Comparison of ENCODE assay signal across 1 cellular context in genomic region chr22:38163844-38164577, GRCh38.
TF ChIP-seq lines count a peak whose summit lies in the region.

No MANE protein-coding gene starts in this region.

TF ChIP-seq in HepG2, 621 proteins besides CTCF, POLR2A, EP300 and RAD21 (continued from another document and continues in another):
- TF ChIP-seq ZNF646 (CRISPR knock-in tag; IDR thresholded peaks at IDR 0.05) (no peak), KDM5A (IDR thresholded peaks at IDR 0.05; ENCODE audit: borderline replicate concordance, low read length) (no peak), ZNF75D (CRISPR knock-in tag; IDR thresholded peaks at IDR 0.05; ENCODE audit: borderline replicate concordance) (no peak), ZNF577 (CRISPR knock-in tag; IDR thresholded peaks at IDR 0.05; ENCODE audit: borderline replicate concordance, low read depth) (no peak), ZNF362 (CRISPR knock-in tag; IDR thresholded peaks at IDR 0.05; ENCODE audit: borderline replicate concordance) (no peak), ZNF101 (CRISPR knock-in tag; IDR thresholded peaks at IDR 0.05; ENCODE audit: borderline replicate concordance, low read depth) (no peak), RXRB (CRISPR knock-in tag; IDR thresholded peaks at IDR 0.05; ENCODE audit: borderline replicate concordance) (peak; percentile 56), ZNF18 (CRISPR knock-in tag; IDR thresholded peaks at IDR 0.05; ENCODE audit: insufficient replicate concordance) (no peak), ZNF367 (CRISPR knock-in tag; IDR thresholded peaks at IDR 0.05; ENCODE audit: borderline replicate concordance) (no peak), AKAP8 (CRISPR knock-in tag; IDR thresholded peaks at IDR 0.05) (no peak), MIXL1 (CRISPR knock-in tag; IDR thresholded peaks at IDR 0.05) (no peak), ELF1 (CRISPR knock-in tag; IDR thresholded peaks at IDR 0.05) (no peak; the same call in 1 of the 2 replicates), ZNF446 (CRISPR knock-in tag; IDR thresholded peaks at IDR 0.05) (no peak), ZNF782 (CRISPR knock-in tag; IDR thresholded peaks at IDR 0.05; ENCODE audit: borderline replicate concordance) (0 out of 2 replicates have a peak, but pooled peaks have one; percentile 6), SP1 (IDR thresholded peaks at IDR 0.05) (no peak), SP1 (CRISPR knock-in tag; IDR thresholded peaks at IDR 0.05) (no peak), JUND (CRISPR knock-in tag; IDR thresholded peaks at IDR 0.05) (0 out of 2 replicates have a peak, but pooled peaks have one; percentile 16), KMT2A (CRISPR knock-in tag; IDR thresholded peaks at IDR 0.05) (no peak), CSRNP2 (CRISPR knock-in tag; conservative IDR thresholded peaks at IDR 0.05; ENCODE audit: low read depth) (no peak), ZNF777 (CRISPR knock-in tag; IDR thresholded peaks at IDR 0.05) (no peak), ZBTB10 (CRISPR knock-in tag; IDR thresholded peaks at IDR 0.05; ENCODE audit: borderline replicate concordance) (no peak), RXRA (CRISPR knock-in tag; IDR thresholded peaks at IDR 0.05) (peak; percentile 52; the same call in 1 of the 2 replicates), SP2 (CRISPR knock-in tag; IDR thresholded peaks at IDR 0.05) (no peak), ZNF263 (CRISPR knock-in tag; IDR thresholded peaks at IDR 0.05) (no peak; the same call in 1 of the 2 replicates), MTERF4 (CRISPR knock-in tag; IDR thresholded peaks at IDR 0.05) (no peak), SOX13 (IDR thresholded peaks at IDR 0.05) (no peak), SOX13 (CRISPR knock-in tag; conservative IDR thresholded peaks at IDR 0.05 in 1 of 2, IDR thresholded peaks at IDR 0.05 in 1 of 2) (peak in 1 of 2 experiments; percentile 68; a peak in 2 of 4 replicates)
- TF ChIP-seq, protein P1, sequence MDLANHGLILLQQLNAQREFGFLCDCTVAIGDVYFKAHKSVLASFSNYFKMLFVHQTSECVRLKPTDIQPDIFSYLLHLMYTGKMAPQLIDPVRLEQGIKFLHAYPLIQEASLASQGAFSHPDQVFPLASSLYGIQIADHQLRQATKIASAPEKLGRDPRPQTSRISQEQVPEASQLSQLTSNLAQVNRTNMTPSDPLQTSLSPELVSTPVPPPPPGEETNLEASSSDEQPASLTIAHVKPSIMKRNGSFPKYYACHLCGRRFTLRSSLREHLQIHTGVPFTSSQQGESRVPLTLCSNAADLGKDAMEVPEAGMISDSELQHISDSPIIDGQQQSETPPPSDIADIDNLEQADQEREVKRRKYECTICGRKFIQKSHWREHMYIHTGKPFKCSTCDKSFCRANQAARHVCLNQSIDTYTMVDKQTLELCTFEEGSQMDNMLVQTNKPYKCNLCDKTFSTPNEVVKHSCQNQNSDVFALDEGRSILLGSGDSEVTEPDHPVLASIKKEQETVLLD (CRISPR knock-in tag; IDR thresholded peaks at IDR 0.05; ENCODE audit: low read depth) = no peak
- TF ChIP-seq, protein P2, sequence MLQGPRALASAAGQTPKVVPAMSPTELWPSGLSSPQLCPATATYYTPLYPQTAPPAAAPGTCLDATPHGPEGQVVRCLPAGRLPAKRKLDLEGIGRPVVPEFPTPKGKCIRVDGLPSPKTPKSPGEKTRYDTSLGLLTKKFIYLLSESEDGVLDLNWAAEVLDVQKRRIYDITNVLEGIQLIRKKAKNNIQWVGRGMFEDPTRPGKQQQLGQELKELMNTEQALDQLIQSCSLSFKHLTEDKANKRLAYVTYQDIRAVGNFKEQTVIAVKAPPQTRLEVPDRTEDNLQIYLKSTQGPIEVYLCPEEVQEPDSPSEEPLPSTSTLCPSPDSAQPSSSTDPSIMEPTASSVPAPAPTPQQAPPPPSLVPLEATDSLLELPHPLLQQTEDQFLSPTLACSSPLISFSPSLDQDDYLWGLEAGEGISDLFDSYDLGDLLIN (CRISPR knock-in tag; IDR thresholded peaks at IDR 0.05; ENCODE audit: borderline replicate concordance) = no peak
- TF ChIP-seq, protein P3, sequence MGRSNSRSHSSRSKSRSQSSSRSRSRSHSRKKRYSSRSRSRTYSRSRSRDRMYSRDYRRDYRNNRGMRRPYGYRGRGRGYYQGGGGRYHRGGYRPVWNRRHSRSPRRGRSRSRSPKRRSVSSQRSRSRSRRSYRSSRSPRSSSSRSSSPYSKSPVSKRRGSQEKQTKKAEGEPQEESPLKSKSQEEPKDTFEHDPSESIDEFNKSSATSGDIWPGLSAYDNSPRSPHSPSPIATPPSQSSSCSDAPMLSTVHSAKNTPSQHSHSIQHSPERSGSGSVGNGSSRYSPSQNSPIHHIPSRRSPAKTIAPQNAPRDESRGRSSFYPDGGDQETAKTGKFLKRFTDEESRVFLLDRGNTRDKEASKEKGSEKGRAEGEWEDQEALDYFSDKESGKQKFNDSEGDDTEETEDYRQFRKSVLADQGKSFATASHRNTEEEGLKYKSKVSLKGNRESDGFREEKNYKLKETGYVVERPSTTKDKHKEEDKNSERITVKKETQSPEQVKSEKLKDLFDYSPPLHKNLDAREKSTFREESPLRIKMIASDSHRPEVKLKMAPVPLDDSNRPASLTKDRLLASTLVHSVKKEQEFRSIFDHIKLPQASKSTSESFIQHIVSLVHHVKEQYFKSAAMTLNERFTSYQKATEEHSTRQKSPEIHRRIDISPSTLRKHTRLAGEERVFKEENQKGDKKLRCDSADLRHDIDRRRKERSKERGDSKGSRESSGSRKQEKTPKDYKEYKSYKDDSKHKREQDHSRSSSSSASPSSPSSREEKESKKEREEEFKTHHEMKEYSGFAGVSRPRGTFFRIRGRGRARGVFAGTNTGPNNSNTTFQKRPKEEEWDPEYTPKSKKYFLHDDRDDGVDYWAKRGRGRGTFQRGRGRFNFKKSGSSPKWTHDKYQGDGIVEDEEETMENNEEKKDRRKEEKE (IDR thresholded peaks at IDR 0.05) = no peak
